Comparison of ENCODE assay signal across 14 cellular contexts in genomic region chr16:49638696-49639629, GRCh38.
DNase-seq lines count a peak whose midpoint lies in the region; ATAC-seq and TF ChIP-seq lines count a peak whose summit lies in the region.
"Had no signal": no experiment of that assay in that cellular context is flagged by ENCODE, and none has a peak within 500 bp of the region (broad histone marks: within the 10 kb centered on the region; RNA-seq: fewer than 3 reads in every experiment).

No MANE protein-coding gene starts in this region.

- H3K27ac ChIP-seq in ACC112 (ENCODE audit: low read depth, low read length) (peak overlapping the region; percentile 71), adipose tissue (ENCODE audit: low read depth, low read length) (peak overlapping the region; percentile 16), left ventricle myocardium inferior (replicated peaks) (peak overlapping the region; percentile 81), parathyroid adenoma (peak overlapping the region; percentile 29)
- H3K27ac ChIP-seq: colonic mucosa had no signal

- H3K9me3 ChIP-seq in left ventricle myocardium inferior (replicated peaks) (no peaks in the 10 kb centered on the region), parathyroid adenoma (ENCODE audit: control insufficient read depth, low read length) (no peaks in the 10 kb centered on the region)
- H3K9me3 ChIP-seq: colonic mucosa, tibial artery had no signal

- H3K9ac ChIP-seq in parathyroid adenoma = no peak overlapping the region

- no peak for TF ChIP-seq CTCF in left ventricle myocardium inferior (IDR thresholded peaks at IDR 0.05; ENCODE audit: borderline replicate concordance)
- no peak for TF ChIP-seq CTCF in parathyroid adenoma (IDR thresholded peaks at IDR 0.05)

- DNase-seq in left ventricle myocardium inferior (peak; percentile 66), NCI-H2227 (lab: John Stamatoyannopoulos, UW; ENCODE audit: unreplicated experiment) (no peak), DMS153 treated with DMSO at 0.1 percent for 48 hours (lab: John Stamatoyannopoulos, UW; ENCODE audit: unreplicated experiment) (no peak)
- DNase-seq in activated T-cell treated with anti-CD3 and anti-CD28 coated beads, Interleukin-2, amount 50 U/mL, for 1 hour = no peak
- DNase-seq: activated CD8-positive, alpha-beta memory T cell treated with anti-CD3 and anti-CD28 coated beads, Interleukin-2, amount 50 U/mL, for 4 hours; NCI-H1417 treated with DMSO at 0.1 percent for 48 hours; NCI-H82; tibial artery had no signal

- H3K4me2 ChIP-seq in parathyroid adenoma (ENCODE audit: low read length) = no peak overlapping the region

- intact Hi-C loops in left ventricle myocardium inferior (cut with micrococcal nuclease) = no loop called here

- no peak overlapping the region for H2AFZ ChIP-seq in ACC112 (ENCODE audit: low read length, unreplicated experiment)
- no peak overlapping the region for H2AFZ ChIP-seq in parathyroid adenoma

- H3K36me3 ChIP-seq in ACC112 (ENCODE audit: insufficient read depth, low read length) (no peaks in the 10 kb centered on the region), left ventricle myocardium inferior (peaks cover 39% of the 10 kb centered on the region), parathyroid adenoma (ENCODE audit: control insufficient read depth, insufficient read depth, low read length) (no peaks in the 10 kb centered on the region)
- H3K36me3 ChIP-seq: colonic mucosa had no signal

- no peak for ATAC-seq in HG03354 (IDR thresholded peaks at IDR 0.05; ENCODE audit: poor library complexity, severe bottlenecking, unreplicated experiment)
- ATAC-seq: activated naive CD4-positive, alpha-beta T cell treated with anti-CD3 and anti-CD28 coated beads, Interleukin-2, amount 50 U/mL, for 72 hours had no signal

- 41 to 63% (median 42%) methylated on average over 21 to 22 of the region's 22 CpGs for WGBS in adipose tissue, 3 donors

- H3K4me3 ChIP-seq in ACC112 (ENCODE audit: low read depth, low read length) (no peak overlapping the region), left ventricle myocardium inferior (peak overlapping the region; percentile 25), parathyroid adenoma (ENCODE audit: low read depth, low read length) (no peak overlapping the region)
- H3K4me3 ChIP-seq: colonic mucosa, tibial artery had no signal

- H3K4me1 ChIP-seq in ACC112 (ENCODE audit: control insufficient read depth, insufficient read depth, low read length, unreplicated experiment) (peaks cover 39% of the 10 kb centered on the region), left ventricle myocardium inferior (peaks cover 42% of the 10 kb centered on the region), parathyroid adenoma (peaks cover 5% of the 10 kb centered on the region)
- H3K4me1 ChIP-seq: colonic mucosa had no signal

- H3K79me2 ChIP-seq in ACC112 (ENCODE audit: control insufficient read depth, insufficient read depth, low read length, unreplicated experiment) (no peaks in the 10 kb centered on the region), parathyroid adenoma (no peaks in the 10 kb centered on the region)

- H3K27me3 ChIP-seq in ACC112 (ENCODE audit: insufficient read depth, low read length) = no peaks in the 10 kb centered on the region
- no peaks in the 10 kb centered on the region for H3K27me3 ChIP-seq in left ventricle myocardium inferior (ENCODE audit: low read depth)
- H3K27me3 ChIP-seq in parathyroid adenoma (ENCODE audit: control insufficient read depth, insufficient read depth, low read length) = no peaks in the 10 kb centered on the region
- H3K27me3 ChIP-seq: colonic mucosa, tibial artery had no signal

Comparison
In these comparisons a context has a peak if more than half of its experiments do, and no peak if none do; other contexts are left out.
1. H3K27ac ChIP-seq: peak in every context shown above with its lines; median percentile 81 in left ventricle myocardium inferior; 71 in ACC112; 29 in parathyroid adenoma; 16 in adipose tissue.